Comparison of ENCODE assay signal across 16 cellular contexts in genomic region chr10:132417249-132417878, GRCh38. TPM values are rescaled to one million over a fixed set of nuclear protein-coding genes. Genes with fewer than 3 reads are reported as not detected.
DNase-seq lines count a peak whose midpoint lies in the region; ATAC-seq, FAIRE-seq and TF ChIP-seq lines count a peak whose summit lies in the region.
"Had no signal": no experiment of that assay in that cellular context is flagged by ENCODE, and none has a peak within 500 bp of the region (broad histone marks: within the 10 kb centered on the region; RNA-seq: fewer than 3 reads in every experiment).

No MANE protein-coding gene starts in this region.

- H3K27me3 ChIP-seq in HL-60 (ENCODE audit: insufficient read depth, poor library complexity, severe bottlenecking) (no peaks in the 10 kb centered on the region), lower lobe of right lung (ENCODE audit: low read depth) (no peaks in the 10 kb centered on the region), spleen (replicated peaks in 1 of 7) (no peaks in the 10 kb centered on the region)

- ATAC-seq in lower lobe of right lung: no peak
- ATAC-seq in stimulated activated naive CD8-positive, alpha-beta T cell treated with anti-CD3 and anti-CD28 coated beads, Interleukin-15, Interleukin-2, amounts not matched to agents 100 U/mL and 50 U/mL, for 24 hours: no peak
- ATAC-seq: activated CD8-positive, alpha-beta T cell treated with anti-CD3 and anti-CD28 coated beads for 36 hours had no signal

- H3K9me3 ChIP-seq in lower lobe of right lung: no peaks in the 10 kb centered on the region
- no peaks in the 10 kb centered on the region for H3K9me3 ChIP-seq in spleen
- H3K9me3 ChIP-seq: thoracic aorta had no signal

- peaks cover 10% of the 10 kb centered on the region for H3K36me3 ChIP-seq in lower lobe of right lung
- H3K36me3 ChIP-seq in spleen: peaks cover 0 to 40% (median 0%) of the 10 kb centered on the region in 6 donors
- H3K36me3 ChIP-seq: thoracic aorta had no signal

- TF ChIP-seq CTCF in HL-60 (IDR thresholded peaks at IDR 0.05; ENCODE audit: insufficient read depth, low read length) (no peak), VCaP (conservative IDR thresholded peaks at IDR 0.05) (no peak), lower lobe of right lung (IDR thresholded peaks at IDR 0.05) (no peak), spleen (IDR thresholded peaks at IDR 0.05 in 8 of 11, conservative IDR thresholded peaks at IDR 0.05 in 3 of 11) (no peak)

- 71 to 87% (median 79%) methylated on average over 18 to 26 of the region's 26 CpGs for WGBS in spleen, 5 donors

- no peak for DNase-seq in HL-60 (ENCODE audit: low read depth in 1 of 2, low spot score in 1 of 2)
- DNase-seq in lower lobe of right lung: no peak
- peak; percentile 84 for DNase-seq in spleen
- DNase-seq in stimulated activated naive CD4-positive, alpha-beta T cell (lab: John Stamatoyannopoulos, UW): no peak
- DNase-seq in DMS153 treated with DMSO at 0.1 percent for 48 hours (lab: John Stamatoyannopoulos, UW; ENCODE audit: unreplicated experiment): no peak
- no peak for DNase-seq in stimulated activated naive CD8-positive, alpha-beta T cell treated with anti-CD3 and anti-CD28 coated beads, Interleukin-15, Interleukin-2, amounts not matched to agents 100 U/mL and 50 U/mL, for 24 hours
- DNase-seq in GM19239 (ENCODE audit: insufficient read length, low spot score): no peak
- DNase-seq: activated CD8-positive, alpha-beta T cell treated with anti-CD3 and anti-CD28 coated beads for 36 hours; CD4-positive, alpha-beta T cell; EL; NCI-H1694; NCI-H526; occipital lobe had no signal

- no peak for FAIRE-seq in GM19239 (lab: Jason Lieb, UNC)
- FAIRE-seq: TTC549 had no signal

- intact Hi-C loops in lower lobe of right lung (cut with DNase I) (no loop called here), spleen (cut with DNase I; ENCODE audit: low total_unique reads) (no loop called here)

- H3K27ac ChIP-seq in HL-60 (replicated peaks) (peak overlapping the region; percentile 63), VCaP (peak overlapping the region; percentile 99; the same call in 1 of the 2 replicates), lower lobe of right lung (peak overlapping the region; percentile 95), spleen (peak overlapping the region; percentile 61 to 99 (median 94))

- H3K4me1 ChIP-seq in lower lobe of right lung: peaks cover 78% of the 10 kb centered on the region
- peaks cover 64 to 100% (median 90%) of the 10 kb centered on the region in 6 donors for H3K4me1 ChIP-seq in spleen

- H3K4me3 ChIP-seq in HL-60 (replicated peaks; ENCODE audit: insufficient read depth, low read length) (no peak overlapping the region), lower lobe of right lung (no peak overlapping the region), spleen (peak overlapping the region in 1 of 8 donors; percentile 19)
- H3K4me3 ChIP-seq: thoracic aorta had no signal

- TF ChIP-seq POLR2A in spleen (IDR thresholded peaks at IDR 0.05): no peak

RNA-seq across cellular contexts. Expression of gene PWWP2B, which starts 20.4 kb away (rescaled TPM):
- total RNA-seq in lower lobe of right lung: 25.2 TPM
- 10 to 100 TPM; 24.8 to 41.7 (median 28.1) TPM for total RNA-seq in spleen
- 10 to 100 TPM; 22.5 to 50.0 (median 27.8) TPM for polyA plus RNA-seq in spleen
